In the genomic region with DNA sequence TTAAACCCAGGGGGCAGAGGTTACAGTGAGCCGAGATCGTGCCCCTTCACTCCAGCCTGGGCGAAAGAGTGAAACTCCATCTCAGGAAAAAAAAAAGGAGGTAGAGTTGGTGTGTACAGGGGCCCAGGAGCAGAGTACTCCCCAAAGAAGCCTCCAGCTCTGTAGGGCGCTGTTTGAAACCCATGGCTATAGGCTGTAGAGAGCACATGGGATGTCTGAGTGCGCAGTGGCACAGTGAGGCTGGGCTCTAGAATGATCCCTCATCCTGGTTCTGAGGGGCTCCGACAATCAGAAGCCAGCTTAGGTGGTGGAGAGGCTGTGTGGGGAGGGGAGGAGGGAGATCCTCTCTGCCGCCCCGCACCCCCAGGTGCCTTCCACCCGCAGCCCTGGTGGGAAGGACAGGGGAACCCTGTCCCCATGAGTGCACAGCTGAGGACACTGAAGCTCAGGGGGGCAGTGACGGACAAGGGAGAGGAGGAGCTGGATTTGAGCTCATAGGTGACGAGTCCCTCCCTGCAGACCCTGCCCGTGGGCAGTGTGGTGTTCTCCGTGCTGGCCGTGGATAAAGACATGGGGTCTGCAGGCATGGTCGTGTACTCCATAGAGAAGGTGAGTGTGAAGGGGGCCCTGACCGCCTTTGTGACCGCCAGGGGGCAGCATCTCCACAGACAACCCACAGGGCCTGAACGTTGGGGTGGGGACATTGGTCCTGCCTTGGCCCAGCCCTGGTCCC, we compare ENCODE assay signal across 8 cellular contexts. TPM values are rescaled to one million over a fixed set of nuclear protein-coding genes. Genes with fewer than 3 reads are reported as not detected.
DNase-seq lines count a peak whose midpoint lies in the region; ATAC-seq and TF ChIP-seq lines count a peak whose summit lies in the region.

No MANE protein-coding gene starts in this region.

- H3K36me3 Mint-ChIP-seq in T-helper 17 cell (ENCODE audit: low read depth), result no peaks in the 10 kb centered on the region

- DNase-seq in NCI-H510A treated with DMSO at 0.1 percent for 48 hours (lab: John Stamatoyannopoulos, UW) (peak; percentile 17), NCI-H510A (lab: John Stamatoyannopoulos, UW) (no peak), HPDE6-E6E7 (ENCODE audit: extremely low spot score) (peak; percentile 34), T-helper 17 cell (peak; percentile 56 to 75 (median 67)), amniotic epithelial cell (ENCODE audit: low read depth) (peak; percentile 16), hepatic stellate cell (ENCODE audit: low spot score) (peak; percentile 81), smooth muscle cell (lab: John Stamatoyannopoulos, UW; ENCODE audit: unreplicated experiment) (peak; percentile 29), DMS153 treated with DMSO at 0.1 percent for 48 hours (lab: John Stamatoyannopoulos, UW; ENCODE audit: unreplicated experiment) (no peak)

- no peaks in the 10 kb centered on the region for H3K79me2 ChIP-seq in smooth muscle cell (ENCODE audit: low read depth)

- H3K9ac ChIP-seq in smooth muscle cell (ENCODE audit: low read depth), result no peak overlapping the region

- H3F3A ChIP-seq in smooth muscle cell (ENCODE audit: low read depth), result no peaks in the 10 kb centered on the region

- 49% methylated on average over 13 of the region's 18 CpGs for WGBS in smooth muscle cell (ENCODE audit: low lambda C conversion rate)

- no peak overlapping the region for H2AFZ ChIP-seq in smooth muscle cell (ENCODE audit: low read depth)

- H3K4me1 ChIP-seq in smooth muscle cell (ENCODE audit: low read depth), result no peaks in the 10 kb centered on the region

- peaks cover 10% of the 10 kb centered on the region for H3K4me1 Mint-ChIP-seq in T-helper 17 cell

- peak; percentile 81 for TF ChIP-seq CTCF in smooth muscle cell (IDR thresholded peaks at IDR 0.05; ENCODE audit: borderline replicate concordance, insufficient read depth, poor library complexity, severe bottlenecking)

- peak; percentile 87 for ATAC-seq in T-helper 17 cell

- no peaks in the 10 kb centered on the region for H4K20me1 ChIP-seq in smooth muscle cell (ENCODE audit: low read depth)

- no peak overlapping the region for H3K4me2 ChIP-seq in smooth muscle cell

- H3K36me3 ChIP-seq in smooth muscle cell (ENCODE audit: low read depth), result no peaks in the 10 kb centered on the region

- no peak overlapping the region for H3K4me3 ChIP-seq in smooth muscle cell

- H3K4me3 Mint-ChIP-seq in T-helper 17 cell, result no peak overlapping the region

- no peaks in the 10 kb centered on the region for H3K27me3 ChIP-seq in smooth muscle cell (ENCODE audit: low read depth)

- no peak overlapping the region for H3K27ac ChIP-seq in smooth muscle cell (ENCODE audit: low read depth)

- no peak overlapping the region for H3K27ac Mint-ChIP-seq in T-helper 17 cell

- peaks cover 4% of the 10 kb centered on the region for H3K27me3 Mint-ChIP-seq in T-helper 17 cell

- H3K9me3 ChIP-seq in T-helper 17 cell (ENCODE audit: control insufficient read depth, low read length, poor library complexity, severe bottlenecking) (no peaks in the 10 kb centered on the region), smooth muscle cell (replicated peaks; ENCODE audit: low read depth) (no peaks in the 10 kb centered on the region)

RNA-seq across cellular contexts. Expression of a gene that starts 24.6 kb away (rescaled TPM):
- total RNA-seq in T-helper 17 cell (1 to 10 TPM; 1.3 to 2.4 TPM), smooth muscle cell (0.09 and 0.13 TPM in 2 replicates)
- polyA plus RNA-seq in smooth muscle cell, result 0.08 TPM in 1 of 2 replicates, not detected in the other

RNA-seq across cellular contexts. Expression of a gene that starts 36.2 kb away (rescaled TPM):
- total RNA-seq in T-helper 17 cell, result under 1 TPM; 0.57 to 0.60 TPM
- total RNA-seq in smooth muscle cell, result 0.63 and 3.6 TPM in 2 replicates
- 2.1 and 5.0 TPM in 2 replicates for polyA plus RNA-seq in smooth muscle cell

RNA-seq across cellular contexts. Expression of a gene that starts 36.5 kb away (rescaled TPM):
- total RNA-seq in T-helper 17 cell (100 to 1,000 TPM; 228 to 288 TPM), smooth muscle cell (5.7 and 9.0 TPM in 2 replicates)
- 6.8 and 8.9 TPM in 2 replicates for polyA plus RNA-seq in smooth muscle cell

RNA-seq across cellular contexts. Expression of a gene that starts 56.6 kb away (rescaled TPM):
- not detected for total RNA-seq in T-helper 17 cell
- 0.45 TPM in 1 of 2 replicates, not detected in the other for total RNA-seq in smooth muscle cell
- polyA plus RNA-seq in smooth muscle cell, result 0.55 and 0.71 TPM in 2 replicates

RNA-seq across cellular contexts. Expression of a gene that starts 56.7 kb away (rescaled TPM):
- total RNA-seq in T-helper 17 cell (not detected), smooth muscle cell (not detected in 2 replicates)
- polyA plus RNA-seq in smooth muscle cell, result not detected in 2 replicates

Comparison
In these comparisons a context has a peak if more than half of its experiments do, and no peak if none do; other contexts are left out.
1. DNase-seq: peak in NCI-H510A treated with DMSO at 0.1 percent for 48 hours (single experiment), HPDE6-E6E7 (single experiment), T-helper 17 cell (3 of 3), amniotic epithelial cell (single experiment), hepatic stellate cell (single experiment) and smooth muscle cell (single experiment); none in NCI-H510A (single experiment) and DMS153 treated with DMSO at 0.1 percent for 48 hours (single experiment).
2. RNA of a gene that starts 36.5 kb away (total RNA-seq): 228 to 288 TPM in T-helper 17 cell; 5.7 to 9.0 TPM in smooth muscle cell; every median in the first group is over 10 times any median in the second.